In genomic region chr3:25817107-25817506, GRCh38 we compare ENCODE assay signal across 19 cellular contexts. TPM values are rescaled to one million over a fixed set of nuclear protein-coding genes. Genes with fewer than 3 reads are reported as not detected.
DNase-seq lines count a peak whose midpoint lies in the region; ATAC-seq and FAIRE-seq lines count a peak whose summit lies in the region.
"Had no signal": no experiment of that assay in that cellular context is flagged by ENCODE, and none has a peak within 500 bp of the region (broad histone marks: within the 10 kb centered on the region; RNA-seq: fewer than 3 reads in every experiment).

No MANE protein-coding gene starts in this region.

- no peaks in the 10 kb centered on the region for H3K9me3 Mint-ChIP-seq in activated CD4-positive, alpha-beta T cell treated with anti-CD3 and anti-CD28 coated beads for 36 hours (ENCODE audit: low read depth)
- no peaks in the 10 kb centered on the region for H3K9me3 Mint-ChIP-seq in CD4-positive, alpha-beta memory T cell
- H3K9me3 Mint-ChIP-seq: central memory CD8-positive, alpha-beta T cell had no signal

- no peak overlapping the region for H3K4me3 ChIP-seq in small intestine (ENCODE audit: low read depth in 1 of 2, low read length in 2 of 2)
- no peak overlapping the region for H3K4me3 ChIP-seq in CD4-positive, alpha-beta memory T cell (ENCODE audit: low read length in 2 of 2)
- H3K4me3 ChIP-seq: pancreas, tibial nerve had no signal

- H3K36me3 ChIP-seq in small intestine (ENCODE audit: control insufficient read depth in 2 of 2, insufficient read depth in 2 of 2, low read length in 2 of 2) = no peaks in the 10 kb centered on the region
- no peaks in the 10 kb centered on the region for H3K36me3 ChIP-seq in CD4-positive, alpha-beta memory T cell (ENCODE audit: insufficient read depth, low read length)
- H3K36me3 ChIP-seq: pancreas, tibial nerve had no signal

- no peak overlapping the region for H3K27ac ChIP-seq in small intestine (ENCODE audit: low read depth in 1 of 2, low read length in 1 of 2)
- H3K27ac ChIP-seq in CD4-positive, alpha-beta memory T cell (ENCODE audit: low read depth, low read length) = no peak overlapping the region
- H3K27ac ChIP-seq: pancreas, tibial nerve had no signal

- H3K36me3 Mint-ChIP-seq in activated CD4-positive, alpha-beta T cell treated with anti-CD3 and anti-CD28 coated beads for 36 hours (ENCODE audit: low read depth) = no peaks in the 10 kb centered on the region
- no peaks in the 10 kb centered on the region for H3K36me3 Mint-ChIP-seq in CD4-positive, alpha-beta memory T cell

- CTCF ChIA-PET in activated CD4-positive, alpha-beta T cell treated with anti-CD3 and anti-CD28 coated beads for 36 hours (lab: Charles Lee) = interaction anchor here (0.7 to 1.6 kb wide), 2 partner anchors 9 to 13 kb away, joined by 3 to 4 read pairs; no protein-coding TSS in a partner anchor
- CTCF ChIA-PET in CD4-positive, alpha-beta memory T cell (lab: Charles Lee; ENCODE audit: partially characterized antibody) = interaction anchor here (0.5 kb wide), 1 partner anchor 897 kb away, joined by 4 read pairs; no protein-coding TSS in a partner anchor

- peaks cover 0 to 4% of the 10 kb centered on the region in 2 donors for H3K4me1 ChIP-seq in small intestine (ENCODE audit: control insufficient read depth in 2 of 2, insufficient read depth in 1 of 2, low read depth in 1 of 2, low read length in 1 of 2)
- no peaks in the 10 kb centered on the region for H3K4me1 ChIP-seq in CD4-positive, alpha-beta memory T cell (ENCODE audit: insufficient read depth, low read length)
- H3K4me1 ChIP-seq: pancreas had no signal

- no peaks in the 10 kb centered on the region for H3K9me3 ChIP-seq in small intestine (ENCODE audit: control insufficient read depth, low read depth)
- no peaks in the 10 kb centered on the region for H3K9me3 ChIP-seq in CD4-positive, alpha-beta memory T cell (ENCODE audit: control insufficient read depth in 1 of 2, low read length in 2 of 2)
- H3K9me3 ChIP-seq: pancreas had no signal

- intact Hi-C loops in activated CD4-positive, alpha-beta T cell treated with anti-CD3 and anti-CD28 coated beads for 36 hours (cut with DNase I, micrococcal nuclease) = loop anchor here in 1 of 2 experiments (2.0 kb wide), 1 partner anchor 24 kb away; no protein-coding TSS in a partner anchor
- intact Hi-C loops in CD4-positive, alpha-beta memory T cell (cut with micrococcal nuclease) = no loop called here

- no peaks in the 10 kb centered on the region for H3K27me3 ChIP-seq in small intestine (ENCODE audit: control insufficient read depth in 2 of 2, insufficient read depth in 2 of 2, low read length in 2 of 2)
- H3K27me3 ChIP-seq in CD4-positive, alpha-beta memory T cell (ENCODE audit: insufficient read depth, low read length) = no peaks in the 10 kb centered on the region
- H3K27me3 ChIP-seq: pancreas, tibial nerve had no signal

- no peak for DNase-seq in activated CD4-positive, alpha-beta T cell treated with anti-CD3 and anti-CD28 coated beads for 36 hours
- DNase-seq in activated CD4-positive, alpha-beta T cell treated with anti-CD3 and anti-CD28 coated beads, Interleukin-2, amount 50 U/mL, for 4 hours = no peak
- DNase-seq in small intestine (peak; percentile 60), OCI-M1 (lab: John Stamatoyannopoulos, UW) (no peak), SK-N-DZ (ENCODE audit: low spot score) (no peak)
- DNase-seq in CD4-positive, alpha-beta memory T cell = no peak
- DNase-seq: 8988T; C1 segment of cervical spinal cord; Kasumi-1; NCI-H1436 treated with DMSO at 0.1 percent for 48 hours; pancreas; SIG-M5; stimulated activated CD4-positive, alpha-beta T cell treated with anti-CD3 and anti-CD28 coated beads, Interleukin-4, amount 100 ng/mL, for 24 hours; T-helper 9 cell had no signal

- POLR2A ChIA-PET in activated CD4-positive, alpha-beta T cell treated with anti-CD3 and anti-CD28 coated beads for 36 hours (lab: Charles Lee) = no interaction called here
- POLR2A ChIA-PET in CD4-positive, alpha-beta memory T cell (lab: Charles Lee; ENCODE audit: partially characterized antibody) = no interaction called here

- peak; percentile 82 for ATAC-seq in activated CD4-positive, alpha-beta T cell treated with anti-CD3 and anti-CD28 coated beads for 36 hours
- ATAC-seq in GM21619 (IDR thresholded peaks at IDR 0.05; ENCODE audit: unreplicated experiment) (peak; percentile 43), HG03280 (IDR thresholded peaks at IDR 0.05; ENCODE audit: unreplicated experiment) (peak; percentile 60)
- ATAC-seq: left lobe of liver, pancreas had no signal

- no peaks in the 10 kb centered on the region for H3K27me3 Mint-ChIP-seq in activated CD4-positive, alpha-beta T cell treated with anti-CD3 and anti-CD28 coated beads for 36 hours
- H3K27me3 Mint-ChIP-seq in CD4-positive, alpha-beta memory T cell = peaks cover 2 to 6% of the 10 kb centered on the region in 2 donors
- H3K27me3 Mint-ChIP-seq: central memory CD8-positive, alpha-beta T cell had no signal

- no peak overlapping the region for H3K4me3 Mint-ChIP-seq in activated CD4-positive, alpha-beta T cell treated with anti-CD3 and anti-CD28 coated beads for 36 hours
- H3K4me3 Mint-ChIP-seq in CD4-positive, alpha-beta memory T cell = no peak overlapping the region
- H3K4me3 Mint-ChIP-seq: central memory CD8-positive, alpha-beta T cell had no signal

- FAIRE-seq in small intestine (lab: Jason Lieb, UNC) = no peak
- FAIRE-seq: pancreas had no signal

- 6 to 36% (median 29%) methylated on average over 1 of the region's 1 CpG for WGBS in small intestine, 3 donors

- H3K27ac Mint-ChIP-seq in activated CD4-positive, alpha-beta T cell treated with anti-CD3 and anti-CD28 coated beads for 36 hours = no peak overlapping the region
- no peak overlapping the region for H3K27ac Mint-ChIP-seq in CD4-positive, alpha-beta memory T cell

- peaks cover 10% of the 10 kb centered on the region for H3K4me1 Mint-ChIP-seq in activated CD4-positive, alpha-beta T cell treated with anti-CD3 and anti-CD28 coated beads for 36 hours
- H3K4me1 Mint-ChIP-seq in CD4-positive, alpha-beta memory T cell = peaks cover 0 to 2% (median 0%) of the 10 kb centered on the region in 4 donors
- H3K4me1 Mint-ChIP-seq: central memory CD8-positive, alpha-beta T cell had no signal

RNA-seq across cellular contexts. Expression of gene OXSM, which starts 27.2 kb away (rescaled TPM):
- total RNA-seq in activated CD4-positive, alpha-beta T cell treated with anti-CD3 and anti-CD28 coated beads for 36 hours = 10 to 100 TPM; 12.4 to 18.1 TPM
- polyA plus RNA-seq in small intestine = 10 to 100 TPM; 14.7 to 25.1 (median 19.7) TPM
- 21.9 and 25.3 TPM in 2 replicates for polyA plus RNA-seq in SK-N-DZ (2014; cell fraction: cytosol; rRNA removed)
- 24.7 and 38.1 TPM in 2 replicates for polyA plus RNA-seq in SK-N-DZ (2014; cell fraction: nucleus; rRNA removed)
- total RNA-seq in CD4-positive, alpha-beta memory T cell = 10 to 100 TPM; 13.7 to 17.5 TPM
- 10 to 100 TPM; 13.2 to 20.6 TPM for polyA plus RNA-seq in CD4-positive, alpha-beta memory T cell

RNA-seq across cellular contexts. Expression of gene NGLY1, which starts 33.9 kb away (rescaled TPM):
- 100 to 1,000 TPM in 1 of 2 experiments, 10 to 100 TPM in 1; 86.1 to 135 TPM for total RNA-seq in activated CD4-positive, alpha-beta T cell treated with anti-CD3 and anti-CD28 coated beads for 36 hours
- 10 to 100 TPM; 22.0 to 40.5 (median 34.9) TPM for polyA plus RNA-seq in small intestine
- 28.0 and 28.7 TPM in 2 replicates for polyA plus RNA-seq in SK-N-DZ (2014; cell fraction: cytosol; rRNA removed)
- polyA plus RNA-seq in SK-N-DZ (2014; cell fraction: nucleus; rRNA removed) = 43.1 and 51.9 TPM in 2 replicates
- 10 to 100 TPM; 71.3 to 74.3 TPM for total RNA-seq in CD4-positive, alpha-beta memory T cell
- polyA plus RNA-seq in CD4-positive, alpha-beta memory T cell = 10 to 100 TPM; 52.0 to 58.1 TPM
